In genomic region chr16:70630960-70631745, GRCh38 we compare ENCODE assay signal across 18 cellular contexts.
"Had no signal": no experiment of that assay in that cellular context is flagged by ENCODE, and none has a peak within 500 bp of the region (broad histone marks: within the 10 kb centered on the region; RNA-seq: fewer than 3 reads in every experiment).

No MANE protein-coding gene starts in this region.

- H3K4me3 ChIP-seq: coronary artery, lower lobe of right lung, pancreas, right lobe of liver, thyroid gland had no signal

- H3K27me3 ChIP-seq: pancreas, right lobe of liver, thyroid gland had no signal

- DNase-seq: central memory CD4-positive, alpha-beta T cell; dermis blood vessel endothelial cell; effector memory CD4-positive, alpha-beta T cell; foreskin melanocyte; lower lobe of right lung; naive thymus-derived CD8-positive, alpha-beta T cell; occipital lobe; pancreas; right lobe of liver; small intestine; stimulated activated CD4-positive, alpha-beta T cell treated with anti-CD3 and anti-CD28 coated beads, Interleukin-15, amount 100 ng/mL, for 24 hours; stimulated activated CD4-positive, alpha-beta T cell treated with anti-CD3 and anti-CD28 coated beads, Interleukin-4, amount 100 ng/mL, for 1 hour; stimulated activated CD8-positive, alpha-beta memory T cell treated with anti-CD3 and anti-CD28 coated beads, Interleukin-4, amount 100 ng/mL, for 48 hours; stimulated activated naive CD4-positive, alpha-beta T cell; stimulated activated naive CD8-positive, alpha-beta T cell treated with anti-CD3 and anti-CD28 coated beads, Interleukin-15, amount 100 ng/mL, for 72 hours; thyroid gland; trophoblast cell had no signal

- ATAC-seq: lower lobe of right lung; naive thymus-derived CD8-positive, alpha-beta T cell; pancreas; right lobe of liver; stimulated activated naive CD8-positive, alpha-beta T cell treated with anti-CD3 and anti-CD28 coated beads, Interleukin-15, amount 100 ng/mL, for 72 hours had no signal

- H3K27ac ChIP-seq: coronary artery, lower lobe of right lung, pancreas, right lobe of liver, thyroid gland had no signal

- H3K36me3 ChIP-seq: lower lobe of right lung, pancreas, right lobe of liver, thyroid gland had no signal

- H3K9me3 ChIP-seq: lower lobe of right lung, pancreas, right lobe of liver, thyroid gland had no signal

- H3K4me1 ChIP-seq: lower lobe of right lung, pancreas, right lobe of liver, thyroid gland had no signal
